In the genomic region with DNA sequence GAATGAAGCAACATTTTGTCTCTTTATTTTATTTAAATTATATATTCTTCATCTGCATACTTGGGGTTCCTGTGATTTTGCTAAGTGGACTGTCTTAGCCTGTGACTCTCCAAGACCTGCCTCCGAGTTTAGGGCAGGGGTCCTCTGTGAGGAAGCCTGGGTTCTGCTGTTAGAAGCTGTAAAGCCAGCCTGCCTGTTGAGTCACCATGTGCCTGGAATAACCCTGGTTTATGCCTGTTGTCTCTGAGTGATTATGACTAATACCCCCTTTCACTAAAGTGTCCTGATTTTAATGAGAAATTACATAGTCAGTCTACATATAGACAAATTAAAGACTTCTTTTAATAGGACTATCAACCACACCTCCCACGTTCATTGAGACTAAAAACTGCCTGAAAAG, we compare ENCODE assay signal across 1 cellular context.
TF ChIP-seq lines count a peak whose summit lies in the region.

No MANE protein-coding gene starts in this region.

TF ChIP-seq in H1, 55 proteins besides CTCF, POLR2A, EP300 and RAD21:
- TF ChIP-seq RFX5 (IDR thresholded peaks at IDR 0.05; ENCODE audit: borderline replicate concordance, low read depth, low read length) (no peak), TAF7 (optimal IDR thresholded peaks at IDR 0.05; ENCODE audit: borderline replicate concordance, low read depth, low read length) (no peak), ZNF274 (IDR thresholded peaks at IDR 0.05; ENCODE audit: borderline replicate concordance, extremely low read depth, low read length) (no peak), BCL11A (IDR thresholded peaks at IDR 0.05; ENCODE audit: low read depth in 2 of 2, low read length in 2 of 2) (no peak), EGR1 (IDR thresholded peaks at IDR 0.05; ENCODE audit: borderline replicate concordance, low read depth, low read length) (no peak), TAF1 (IDR thresholded peaks at IDR 0.05; ENCODE audit: low read depth, low read length) (no peak), SUZ12 (IDR thresholded peaks at IDR 0.05; ENCODE audit: low read length) (no peak), BACH1 (IDR thresholded peaks at IDR 0.05; ENCODE audit: low read length) (no peak), HDAC2 (IDR thresholded peaks at IDR 0.05; ENCODE audit: borderline replicate concordance in 1 of 2, low read depth in 2 of 2, low read length in 2 of 2) (no peak), ASH2L (IDR thresholded peaks at IDR 0.05; ENCODE audit: low read length) (no peak), MAFK (IDR thresholded peaks at IDR 0.05; ENCODE audit: low read depth, low read length) (no peak), PHF8 (conservative IDR thresholded peaks at IDR 0.05; ENCODE audit: low read depth, low read length) (no peak), KDM4A (IDR thresholded peaks at IDR 0.05; ENCODE audit: low read depth, low read length, severe bottlenecking) (no peak), RNF2 (IDR thresholded peaks at IDR 0.05; ENCODE audit: borderline replicate concordance, low read depth, low read length, missing control alignments, poor library complexity, severe bottlenecking) (no peak)
